In genomic region chr6:35496036-35496850, GRCh38 we compare ENCODE assay signal across 9 cellular contexts. TPM values are rescaled to one million over a fixed set of nuclear protein-coding genes. Genes with fewer than 3 reads are reported as not detected.
DNase-seq lines count a peak whose midpoint lies in the region; ATAC-seq lines count a peak whose summit lies in the region.
"Had no signal": no experiment of that assay in that cellular context is flagged by ENCODE, and none has a peak within 500 bp of the region (broad histone marks: within the 10 kb centered on the region; RNA-seq: fewer than 3 reads in every experiment).

No MANE protein-coding gene starts in this region.

- no peaks in the 10 kb centered on the region for H3K27me3 ChIP-seq in right cardiac atrium (ENCODE audit: control insufficient read depth, insufficient read depth)

- H3K27ac Mint-ChIP-seq in activated naive CD4-positive, alpha-beta T cell treated with anti-CD3 and anti-CD28 coated beads, Interleukin-2, amount 50 U/mL, for 24 hours: no peak overlapping the region
- H3K27ac Mint-ChIP-seq in activated T-helper 2 cell treated with anti-CD3 and anti-CD28 coated beads, Interferon-gamma antibody, Interleukin-2, Interleukin-4, amounts not matched to agents 10 μg/mL and 5 μg/mL and 100 μg/mL, durations not matched to agents 14 hours and 24 hours and 36 hours: no peak overlapping the region
- H3K27ac Mint-ChIP-seq: dendritic cell treated with granulocyte-macrophage colony-stimulating factor and Interleukin-4, amounts not matched to agents 40 ng/mL and 50 ng/mL, for 4 days had no signal

- H3K4me3 Mint-ChIP-seq in activated naive CD4-positive, alpha-beta T cell treated with anti-CD3 and anti-CD28 coated beads, Interleukin-2, amount 50 U/mL, for 24 hours: peak overlapping the region; percentile 66
- H3K4me3 Mint-ChIP-seq in activated T-helper 2 cell treated with anti-CD3 and anti-CD28 coated beads, Interferon-gamma antibody, Interleukin-2, Interleukin-4, amounts not matched to agents 10 μg/mL and 5 μg/mL and 100 μg/mL, durations not matched to agents 14 hours and 24 hours and 36 hours (ENCODE audit: low read depth): peak overlapping the region; percentile 71
- H3K4me3 Mint-ChIP-seq: dendritic cell treated with granulocyte-macrophage colony-stimulating factor and Interleukin-4, amounts not matched to agents 40 ng/mL and 50 ng/mL, for 4 days had no signal

- H3K4me1 ChIP-seq in right cardiac atrium (ENCODE audit: control insufficient read depth, insufficient read depth, low read length): peaks cover 7% of the 10 kb centered on the region

- no peak for DNase-seq in activated naive CD4-positive, alpha-beta T cell treated with anti-CD3 and anti-CD28 coated beads, Interleukin-2, amount 50 U/mL, for 16 hours
- no peak for DNase-seq in activated T-helper 2 cell treated with anti-CD3 and anti-CD28 coated beads, Interferon-gamma antibody, Interleukin-2, Interleukin-4, amounts not matched to agents 10 μg/mL and 5 μg/mL and 100 μg/mL, durations not matched to agents 14 hours and 24 hours and 36 hours (ENCODE audit: low spot score)
- peak; percentile 62 to 83 (median 78) for DNase-seq in right cardiac atrium
- no peak for DNase-seq in skeletal muscle cell (ENCODE audit: low read depth)
- no peak for DNase-seq in SHP77 treated with DMSO at 0.1 percent for 48 hours (lab: John Stamatoyannopoulos, UW)

- H3K9me3 Mint-ChIP-seq in activated naive CD4-positive, alpha-beta T cell treated with anti-CD3 and anti-CD28 coated beads, Interleukin-2, amount 50 U/mL, for 24 hours: no peaks in the 10 kb centered on the region
- no peaks in the 10 kb centered on the region for H3K9me3 Mint-ChIP-seq in activated T-helper 2 cell treated with anti-CD3 and anti-CD28 coated beads, Interferon-gamma antibody, Interleukin-2, Interleukin-4, amounts not matched to agents 10 μg/mL and 5 μg/mL and 100 μg/mL, durations not matched to agents 14 hours and 24 hours and 36 hours
- H3K9me3 Mint-ChIP-seq: dendritic cell treated with granulocyte-macrophage colony-stimulating factor and Interleukin-4, amounts not matched to agents 40 ng/mL and 50 ng/mL, for 4 days had no signal

- H3K9me3 ChIP-seq in right cardiac atrium (ENCODE audit: control insufficient read depth, low read length): no peaks in the 10 kb centered on the region

- intact Hi-C loops in activated T-helper 2 cell treated with anti-CD3 and anti-CD28 coated beads, Interferon-gamma antibody, Interleukin-2, Interleukin-4, amounts not matched to agents 10 μg/mL and 5 μg/mL and 100 μg/mL, durations not matched to agents 14 hours and 24 hours and 36 hours (cut with micrococcal nuclease): no loop called here
- intact Hi-C loops in right cardiac atrium (cut with DNase I): no loop called here

- H3K4me1 Mint-ChIP-seq in activated naive CD4-positive, alpha-beta T cell treated with anti-CD3 and anti-CD28 coated beads, Interleukin-2, amount 50 U/mL, for 24 hours: peaks cover 14% of the 10 kb centered on the region
- H3K4me1 Mint-ChIP-seq in activated T-helper 2 cell treated with anti-CD3 and anti-CD28 coated beads, Interferon-gamma antibody, Interleukin-2, Interleukin-4, amounts not matched to agents 10 μg/mL and 5 μg/mL and 100 μg/mL, durations not matched to agents 14 hours and 24 hours and 36 hours (ENCODE audit: low read depth): peaks cover 3% of the 10 kb centered on the region

- no peaks in the 10 kb centered on the region for H3K36me3 Mint-ChIP-seq in activated naive CD4-positive, alpha-beta T cell treated with anti-CD3 and anti-CD28 coated beads, Interleukin-2, amount 50 U/mL, for 24 hours
- no peaks in the 10 kb centered on the region for H3K36me3 Mint-ChIP-seq in activated T-helper 2 cell treated with anti-CD3 and anti-CD28 coated beads, Interferon-gamma antibody, Interleukin-2, Interleukin-4, amounts not matched to agents 10 μg/mL and 5 μg/mL and 100 μg/mL, durations not matched to agents 14 hours and 24 hours and 36 hours (ENCODE audit: low read depth)

- WGBS in right cardiac atrium: 5% methylated on average over 64 of the region's 64 CpGs

- ATAC-seq in right cardiac atrium (peak; percentile 31 to 40), GM18909 (IDR thresholded peaks at IDR 0.05; ENCODE audit: poor library complexity, unreplicated experiment) (no peak), HG03342 (IDR thresholded peaks at IDR 0.05; ENCODE audit: unreplicated experiment) (no peak)

- peak overlapping the region; percentile 96 for H3K4me3 ChIP-seq in right cardiac atrium (ENCODE audit: low read length)
- peak overlapping the region; percentile 68 for H3K4me3 ChIP-seq in skeletal muscle cell (ENCODE audit: low read depth, low read length)

- H3K27me3 Mint-ChIP-seq in activated naive CD4-positive, alpha-beta T cell treated with anti-CD3 and anti-CD28 coated beads, Interleukin-2, amount 50 U/mL, for 24 hours: peaks cover 2% of the 10 kb centered on the region
- peaks cover 29% of the 10 kb centered on the region for H3K27me3 Mint-ChIP-seq in activated T-helper 2 cell treated with anti-CD3 and anti-CD28 coated beads, Interferon-gamma antibody, Interleukin-2, Interleukin-4, amounts not matched to agents 10 μg/mL and 5 μg/mL and 100 μg/mL, durations not matched to agents 14 hours and 24 hours and 36 hours (ENCODE audit: low read depth)

- peak overlapping the region; percentile 81 for H3K27ac ChIP-seq in right cardiac atrium (ENCODE audit: low read length)

RNA-seq across cellular contexts. Expression of gene TEAD3, which starts 0.6 kb away (rescaled TPM):
- total RNA-seq in activated T-helper 2 cell treated with anti-CD3 and anti-CD28 coated beads, Interferon-gamma antibody, Interleukin-2, Interleukin-4, amounts not matched to agents 10 μg/mL and 5 μg/mL and 100 μg/mL, durations not matched to agents 14 hours and 24 hours and 36 hours: 1.8 and 2.0 TPM in 2 replicates
- 10 to 100 TPM; 27.0 to 50.1 (median 38.2) TPM for total RNA-seq in right cardiac atrium
- polyA plus RNA-seq in right cardiac atrium: 27.1 TPM

RNA-seq across cellular contexts. Expression of gene TULP1, which starts 16.5 kb away (rescaled TPM):
- not detected in 2 replicates for total RNA-seq in activated T-helper 2 cell treated with anti-CD3 and anti-CD28 coated beads, Interferon-gamma antibody, Interleukin-2, Interleukin-4, amounts not matched to agents 10 μg/mL and 5 μg/mL and 100 μg/mL, durations not matched to agents 14 hours and 24 hours and 36 hours
- under 1 TPM in 2 of 4 donors, not detected in 2; 0.29 to 0.54 TPM for total RNA-seq in right cardiac atrium
- polyA plus RNA-seq in right cardiac atrium: 0.34 TPM

RNA-seq across cellular contexts. Expression of gene RPL10A, which starts 28.0 kb away (rescaled TPM):
- total RNA-seq in activated T-helper 2 cell treated with anti-CD3 and anti-CD28 coated beads, Interferon-gamma antibody, Interleukin-2, Interleukin-4, amounts not matched to agents 10 μg/mL and 5 μg/mL and 100 μg/mL, durations not matched to agents 14 hours and 24 hours and 36 hours: 1,727 and 1,773 TPM in 2 replicates
- 100 to 1,000 TPM; 608 to 717 (median 617) TPM for total RNA-seq in right cardiac atrium
- polyA plus RNA-seq in right cardiac atrium: 672 TPM

RNA-seq across cellular contexts. Expression of gene FANCE, which starts 44.1 kb away (rescaled TPM):
- 20.6 and 21.1 TPM in 2 replicates for total RNA-seq in activated T-helper 2 cell treated with anti-CD3 and anti-CD28 coated beads, Interferon-gamma antibody, Interleukin-2, Interleukin-4, amounts not matched to agents 10 μg/mL and 5 μg/mL and 100 μg/mL, durations not matched to agents 14 hours and 24 hours and 36 hours
- 1 to 10 TPM; 1.3 to 4.7 (median 3.1) TPM for total RNA-seq in right cardiac atrium
- 2.0 TPM for polyA plus RNA-seq in right cardiac atrium

Comparison
In these comparisons a context has a peak if more than half of its experiments do, and no peak if none do; other contexts are left out.
1. DNase-seq: peak in right cardiac atrium (3 of 3); none in activated naive CD4-positive, alpha-beta T cell treated with anti-CD3 and anti-CD28 coated beads, Interleukin-2, amount 50 U/mL, for 16 hours (single experiment), activated T-helper 2 cell treated with anti-CD3 and anti-CD28 coated beads, Interferon-gamma antibody, Interleukin-2, Interleukin-4, amounts not matched to agents 10 μg/mL and 5 μg/mL and 100 μg/mL, durations not matched to agents 14 hours and 24 hours and 36 hours (single experiment), skeletal muscle cell (single experiment) and SHP77 treated with DMSO at 0.1 percent for 48 hours (single experiment).
2. ATAC-seq: peak in right cardiac atrium (2 of 2); none in GM18909 (single experiment) and HG03342 (single experiment).